Comparison of ENCODE assay signal across 6 cellular contexts in the genomic region with DNA sequence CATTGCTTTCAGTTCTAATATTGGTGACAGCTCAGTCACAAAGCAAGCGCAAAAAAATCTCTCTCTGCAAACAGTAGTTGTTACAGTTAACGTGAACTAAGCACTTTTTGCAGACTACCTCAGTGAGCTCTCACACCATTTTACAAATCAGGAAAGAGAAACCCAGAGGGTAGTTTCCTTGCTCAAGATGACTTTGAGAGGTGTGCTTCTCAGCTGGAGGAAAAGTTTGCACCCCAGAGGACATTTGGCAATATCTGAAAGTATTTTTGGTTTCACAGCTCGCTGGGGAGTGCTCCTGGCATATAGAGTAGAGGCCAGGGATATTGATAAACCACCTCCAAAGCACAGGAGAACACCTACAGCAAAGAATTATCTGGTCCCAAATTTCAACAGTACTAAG.
"Had no signal": no experiment of that assay in that cellular context is flagged by ENCODE, and none has a peak within 500 bp of the region (broad histone marks: within the 10 kb centered on the region; RNA-seq: fewer than 3 reads in every experiment).

No MANE protein-coding gene starts in this region.

- DNase-seq: IMR-90, KBM-7, KG1 had no signal

- H3K4me3 ChIP-seq: K562 had no signal

- ATAC-seq: HepG2, K562 had no signal

- H3K27ac ChIP-seq: HL-60 had no signal
